ENCODE assay signal across 11 cellular contexts in genomic region chr7:12062062-12062461, GRCh38.
A peak's percentile ranks its signal among the peaks of the same experiment; 100 is the strongest.
DNase-seq lines count a peak whose midpoint lies in the region; ATAC-seq, FAIRE-seq and TF ChIP-seq lines count a peak whose summit lies in the region.
"Had no signal": no experiment of that assay in that cellular context is flagged by ENCODE, and none has a peak within 500 bp of the region (broad histone marks: within the 10 kb centered on the region; RNA-seq: fewer than 3 reads in every experiment).

No MANE protein-coding gene starts in this region.

- H3K4me3 ChIP-seq in LNCaP clone FGC (ENCODE audit: low read depth, low read length) (no peak overlapping the region), endodermal cell (ENCODE audit: low read length) (no peak overlapping the region), psoas muscle (no peak overlapping the region)
- H3K4me3 ChIP-seq: Peyer's patch had no signal

- no peak for DNase-seq in GM10248 (ENCODE audit: extremely low spot score)
- DNase-seq in LNCaP clone FGC (ENCODE audit: low read depth), result no peak
- DNase-seq in endodermal cell, result no peak
- DNase-seq in HTR-8/SVneo (ENCODE audit: insufficient read length, low spot score), result no peak
- DNase-seq in NCI-H226, result no peak
- DNase-seq in psoas muscle, result no peak
- DNase-seq: activated CD4-positive, alpha-beta T cell treated with anti-CD3 and anti-CD28 coated beads, Interleukin-2, amount 50 U/mL, for 1 hour; CD8-positive, alpha-beta memory T cell; Peyer's patch had no signal

- H3K27me3 Mint-ChIP-seq in endodermal cell (ENCODE audit: insufficient read depth), result peaks cover 2% of the 10 kb centered on the region

- H3K9me3 ChIP-seq in endodermal cell (ENCODE audit: control insufficient read depth, low read length) (peaks cover 6% of the 10 kb centered on the region), psoas muscle (peaks cover 9% of the 10 kb centered on the region)

- no peak overlapping the region for H3K27ac Mint-ChIP-seq in endodermal cell

- no peaks in the 10 kb centered on the region for H3K4me1 ChIP-seq in endodermal cell (ENCODE audit: control insufficient read depth, insufficient read depth, low read length)
- H3K4me1 ChIP-seq in psoas muscle, result no peaks in the 10 kb centered on the region
- H3K4me1 ChIP-seq: Peyer's patch had no signal

- H3K36me3 Mint-ChIP-seq in endodermal cell (ENCODE audit: low read depth), result no peaks in the 10 kb centered on the region

- CTCF ChIA-PET in GM10248 (lab: Yijun Ruan, JAX), result interaction anchor here (0.8 to 1.4 kb wide), 5 partner anchors 9 to 261 kb away, joined by 3 to 7 read pairs (median 3); no protein-coding TSS in a partner anchor

- H3K36me3 ChIP-seq in endodermal cell (ENCODE audit: control insufficient read depth, insufficient read depth, low read length) (no peaks in the 10 kb centered on the region), psoas muscle (ENCODE audit: insufficient read depth in 1 of 2, low read depth in 1 of 2) (no peaks in the 10 kb centered on the region)
- H3K36me3 ChIP-seq: Peyer's patch had no signal

- intact Hi-C loops in psoas muscle (cut with DNase I), result no loop called here

- H3K4me3 Mint-ChIP-seq in endodermal cell, result no peak overlapping the region
- H3K4me3 Mint-ChIP-seq: CD8-positive, alpha-beta memory T cell had no signal

- TF ChIP-seq CTCF in 22Rv1 (IDR thresholded peaks at IDR 0.05) (peak; percentile 67), GM10248 (IDR thresholded peaks at IDR 0.05; ENCODE audit: control extremely low read depth, extremely low read depth, low read depth, missing control alignments) (peak; percentile 21), LNCaP clone FGC (IDR thresholded peaks at IDR 0.05; ENCODE audit: control insufficient read depth, extremely low read depth, insufficient read depth) (peak; percentile 40), endodermal cell (conservative IDR thresholded peaks at IDR 0.05) (peak; percentile 76), psoas muscle (IDR thresholded peaks at IDR 0.05) (no peak)

- H3K27ac ChIP-seq in 22Rv1 (no peak overlapping the region), endodermal cell (ENCODE audit: low read depth, low read length) (no peak overlapping the region), psoas muscle (no peak overlapping the region)
- H3K27ac ChIP-seq: Peyer's patch had no signal

- FAIRE-seq in HTR-8/SVneo (lab: Jason Lieb, UNC), result no peak

- ATAC-seq in psoas muscle (no peak), HG03469 (IDR thresholded peaks at IDR 0.05; ENCODE audit: unreplicated experiment) (no peak)

- peaks cover 10% of the 10 kb centered on the region for H3K9me3 Mint-ChIP-seq in endodermal cell

- no peak overlapping the region for H3K9ac ChIP-seq in endodermal cell (ENCODE audit: extremely low read depth, low read length, poor library complexity, severe bottlenecking)

- POLR2A ChIA-PET in GM10248 (lab: Yijun Ruan, JAX), result no interaction called here

- H3K27me3 ChIP-seq in endodermal cell (ENCODE audit: control insufficient read depth, insufficient read depth, low read length, poor library complexity, severe bottlenecking) (no peaks in the 10 kb centered on the region), psoas muscle (ENCODE audit: insufficient read depth in 3 of 3, low read length in 2 of 3) (no peaks in the 10 kb centered on the region)
- H3K27me3 ChIP-seq: Peyer's patch had no signal

- no peaks in the 10 kb centered on the region for H3K4me1 Mint-ChIP-seq in endodermal cell
- H3K4me1 Mint-ChIP-seq: CD8-positive, alpha-beta memory T cell had no signal
